ENCODE assay signal across 8 cellular contexts in the genomic region with DNA sequence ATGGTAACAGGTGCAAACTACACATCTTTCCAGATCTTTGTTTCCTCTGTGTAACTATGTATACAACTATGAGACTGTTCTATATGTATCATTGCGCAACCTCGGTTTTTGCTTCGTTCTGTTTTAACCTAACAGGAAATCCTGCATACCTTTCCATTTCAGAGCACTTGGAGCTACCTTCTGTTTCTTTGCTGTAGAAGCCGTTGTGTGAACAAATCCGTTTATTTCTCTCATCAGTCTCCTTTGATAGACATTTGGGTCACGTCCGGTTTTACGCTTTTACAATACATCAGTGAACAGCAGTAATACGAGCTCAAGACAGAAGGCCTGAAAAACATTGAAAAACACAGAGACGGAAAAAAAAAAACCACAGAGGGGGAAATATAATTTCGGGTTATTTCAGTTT. TPM values are rescaled to one million over a fixed set of nuclear protein-coding genes. Genes with fewer than 3 reads are reported as not detected.
DNase-seq lines count a peak whose midpoint lies in the region; ATAC-seq and TF ChIP-seq lines count a peak whose summit lies in the region.

No MANE protein-coding gene starts in this region.

- H3K27ac ChIP-seq in iPS-18a (ENCODE audit: low read length) (no peak overlapping the region), stomach (peak overlapping the region; percentile 65 to 96 (median 89))

- ATAC-seq in activated CD8-positive, alpha-beta T cell treated with anti-CD3 and anti-CD28 coated beads for 36 hours: peak; percentile 13
- ATAC-seq in GM21529 (IDR thresholded peaks at IDR 0.05; ENCODE audit: unreplicated experiment): no peak

- peaks cover 38 to 42% (median 40%) of the 10 kb centered on the region in 3 donors for H3K4me1 Mint-ChIP-seq in IgD-negative memory B cell
- H3K4me1 Mint-ChIP-seq in activated CD8-positive, alpha-beta T cell treated with anti-CD3 and anti-CD28 coated beads for 36 hours (ENCODE audit: low read depth): peaks cover 56% of the 10 kb centered on the region

- no peaks in the 10 kb centered on the region for H3K27me3 Mint-ChIP-seq in IgD-negative memory B cell
- H3K27me3 Mint-ChIP-seq in activated CD8-positive, alpha-beta T cell treated with anti-CD3 and anti-CD28 coated beads for 36 hours: no peaks in the 10 kb centered on the region

- H3K9ac ChIP-seq in iPS-18a (ENCODE audit: low read length): peak overlapping the region; percentile 49

- no peak for TF ChIP-seq POLR2A in stomach (IDR thresholded peaks at IDR 0.05)

- H3K36me3 ChIP-seq in iPS-18a (ENCODE audit: control insufficient read depth, low read depth, low read length) (no peaks in the 10 kb centered on the region), stomach (no peaks in the 10 kb centered on the region)

- TF ChIP-seq CTCF in activated CD8-positive, alpha-beta T cell treated with anti-CD3 and anti-CD28 coated beads for 36 hours (IDR thresholded peaks at IDR 0.05): no peak
- TF ChIP-seq CTCF in stomach (IDR thresholded peaks at IDR 0.05): no peak

- H3K27me3 ChIP-seq in iPS-18a (ENCODE audit: control insufficient read depth, insufficient read depth, low read length) (no peaks in the 10 kb centered on the region), stomach (no peaks in the 10 kb centered on the region)

- peak overlapping the region; percentile 89 to 98 (median 95) for H3K27ac Mint-ChIP-seq in IgD-negative memory B cell
- peak overlapping the region; percentile 94 for H3K27ac Mint-ChIP-seq in activated CD8-positive, alpha-beta T cell treated with anti-CD3 and anti-CD28 coated beads for 36 hours

- H3K36me3 Mint-ChIP-seq in IgD-negative memory B cell: peaks cover 2% of the 10 kb centered on the region
- peaks cover 3% of the 10 kb centered on the region for H3K36me3 Mint-ChIP-seq in activated CD8-positive, alpha-beta T cell treated with anti-CD3 and anti-CD28 coated beads for 36 hours (ENCODE audit: low read depth)

- peak overlapping the region; percentile 57 for H3K4me3 ChIP-seq in iPS-18a (ENCODE audit: low read length)
- peak overlapping the region; percentile 44 to 63 (median 59) for H3K4me3 ChIP-seq in stomach

- CTCF ChIA-PET in activated CD8-positive, alpha-beta T cell treated with anti-CD3 and anti-CD28 coated beads for 36 hours (lab: Charles Lee): interaction anchor here (0.7 to 5.2 kb wide), 6 partner anchors 9 to 168 kb away, joined by 3 to 40 read pairs (median 4); partner anchors contain the start of genes ATP5IF1 and MED18

- POLR2A ChIA-PET in activated CD8-positive, alpha-beta T cell treated with anti-CD3 and anti-CD28 coated beads for 36 hours (lab: Charles Lee): interaction anchor here (0.7 to 9.2 kb wide), 11 partner anchors 10 to 397 kb away, joined by 3 to 137 read pairs (median 4); partner anchors contain the start of genes ATP5IF1, EYA3, MED18 and RCC1

- no peak for TF ChIP-seq EP300 in stomach (IDR thresholded peaks at IDR 0.05)

- peaks cover 20% of the 10 kb centered on the region for H3K4me1 ChIP-seq in iPS-18a (ENCODE audit: control insufficient read depth, low read depth, low read length)
- H3K4me1 ChIP-seq in stomach: peaks cover 35 to 86% (median 62%) of the 10 kb centered on the region in 4 donors

- DNase-seq in NCI-H1417 (lab: John Stamatoyannopoulos, UW) (peak in 2 of 3 experiments; percentile 25 to 65), NCI-H1417 treated with DMSO at 0.1 percent for 48 hours (lab: John Stamatoyannopoulos, UW) (no peak), stomach (no peak), hippocampal formation (lab: John Stamatoyannopoulos, UW) (no peak)
- peak; percentile 66 for DNase-seq in activated CD8-positive, alpha-beta T cell treated with anti-CD3 and anti-CD28 coated beads for 36 hours

- H3K9me3 ChIP-seq in iPS-18a (ENCODE audit: control insufficient read depth, low read depth, low read length) (no peaks in the 10 kb centered on the region), stomach (no peaks in the 10 kb centered on the region)

- intact Hi-C loops in activated CD8-positive, alpha-beta T cell treated with anti-CD3 and anti-CD28 coated beads for 36 hours (cut with micrococcal nuclease): loop anchor here (5.0 kb wide), 2 partner anchors 81 to 261 kb away; partner anchors contain the start of genes MED18 and RCC1
- intact Hi-C loops in stomach (cut with DNase I; ENCODE audit: low total_unique reads): no loop called here

- H3K9me3 Mint-ChIP-seq in IgD-negative memory B cell: no peaks in the 10 kb centered on the region
- no peaks in the 10 kb centered on the region for H3K9me3 Mint-ChIP-seq in activated CD8-positive, alpha-beta T cell treated with anti-CD3 and anti-CD28 coated beads for 36 hours

- peak overlapping the region; percentile 90 to 100 (median 96) for H3K4me3 Mint-ChIP-seq in IgD-negative memory B cell
- peak overlapping the region; percentile 84 for H3K4me3 Mint-ChIP-seq in activated CD8-positive, alpha-beta T cell treated with anti-CD3 and anti-CD28 coated beads for 36 hours

- WGBS in stomach, 5 donors: 6 to 55% (median 38%) methylated on average over 11 of the region's 11 CpGs

RNA-seq across cellular contexts. Expression of gene ATP5IF1, which starts 10.5 kb away (rescaled TPM):
- polyA plus RNA-seq in IgD-negative memory B cell (446 TPM), stomach (100 to 1,000 TPM; 520 to 559 (median 540) TPM)
- 100 to 1,000 TPM; 169 to 170 TPM for total RNA-seq in activated CD8-positive, alpha-beta T cell treated with anti-CD3 and anti-CD28 coated beads for 36 hours
- 100 to 1,000 TPM; 146 to 548 (median 341) TPM for total RNA-seq in stomach

RNA-seq across cellular contexts. Expression of gene SESN2, which starts 12.9 kb away (rescaled TPM):
- polyA plus RNA-seq in IgD-negative memory B cell: 5.9 TPM
- total RNA-seq in activated CD8-positive, alpha-beta T cell treated with anti-CD3 and anti-CD28 coated beads for 36 hours: 10 to 100 TPM; 26.0 to 27.4 TPM
- total RNA-seq in stomach: 10 to 100 TPM in 1 of 5 donors, 1 to 10 TPM in 4; 2.3 to 20.3 (median 3.3) TPM
- 10 to 100 TPM in 1 of 3 donors, 1 to 10 TPM in 2; 6.7 to 11.5 (median 7.9) TPM for polyA plus RNA-seq in stomach

RNA-seq across cellular contexts. Expression of gene DNAJC8, which starts 13.6 kb away (rescaled TPM):
- polyA plus RNA-seq in IgD-negative memory B cell: 134 TPM
- 100 to 1,000 TPM; 103 to 105 TPM for total RNA-seq in activated CD8-positive, alpha-beta T cell treated with anti-CD3 and anti-CD28 coated beads for 36 hours
- 100 to 1,000 TPM in 1 of 5 donors, 10 to 100 TPM in 4; 38.4 to 111 (median 79.7) TPM for total RNA-seq in stomach
- 10 to 100 TPM; 59.5 to 75.6 (median 73.2) TPM for polyA plus RNA-seq in stomach

Comparison
In these comparisons a context has a peak if more than half of its experiments do, and no peak if none do; other contexts are left out.
1. DNase-seq: peak in NCI-H1417 (2 of 3) and activated CD8-positive, alpha-beta T cell treated with anti-CD3 and anti-CD28 coated beads for 36 hours (single experiment); none in NCI-H1417 treated with DMSO at 0.1 percent for 48 hours (single experiment), stomach (single experiment) and hippocampal formation (0 of 2).